ENCODE assay signal across 2 cellular contexts in genomic region chr18:41599529-41599928, GRCh38.
TF ChIP-seq lines count a peak whose summit lies in the region.

No MANE protein-coding gene starts in this region.

TF ChIP-seq in SK-N-SH, 30 proteins besides CTCF, POLR2A, EP300 and RAD21 (continued from another document):
- TF ChIP-seq RCOR1 (IDR thresholded peaks at IDR 0.05; ENCODE audit: low read length) (no peak), POLR2AphosphoS5 (IDR thresholded peaks at IDR 0.05; ENCODE audit: low read depth, low read length) (no peak), RXRA (IDR thresholded peaks at IDR 0.05; ENCODE audit: borderline replicate concordance, low read depth) (no peak), RFX5 (IDR thresholded peaks at IDR 0.05; ENCODE audit: low read length) (no peak), MEF2A (IDR thresholded peaks at IDR 0.05; ENCODE audit: borderline replicate concordance, low read depth) (no peak), MAX (IDR thresholded peaks at IDR 0.05; ENCODE audit: low read depth) (no peak), ELF1 (IDR thresholded peaks at IDR 0.05) (no peak), FOXJ3 (CRISPR knock-in tag; IDR thresholded peaks at IDR 0.05) (no peak), GATA2 (CRISPR knock-in tag; IDR thresholded peaks at IDR 0.05) (no peak), TEAD4 (IDR thresholded peaks at IDR 0.05; ENCODE audit: borderline replicate concordance, insufficient read depth) (no peak), USF1 (IDR thresholded peaks at IDR 0.05; ENCODE audit: borderline replicate concordance, low read depth) (no peak), SIN3A (IDR thresholded peaks at IDR 0.05; ENCODE audit: borderline replicate concordance, low read depth, low read length) (no peak), PBX3 (IDR thresholded peaks at IDR 0.05) (no peak), FOSL2 (IDR thresholded peaks at IDR 0.05; ENCODE audit: borderline replicate concordance, low read depth) (no peak), NRF1 (IDR thresholded peaks at IDR 0.05; ENCODE audit: low read depth, low read length) (no peak)

TF ChIP-seq in SK-N-SH treated with all-trans-retinoic acid at 6 μM for 48 hours, 23 proteins besides CTCF, POLR2A, EP300 and RAD21 (continued from another document):
- TF ChIP-seq POU6F1 (CRISPR knock-in tag; IDR thresholded peaks at IDR 0.05; ENCODE audit: borderline replicate concordance, low read depth) (no peak), ARNTL (CRISPR knock-in tag; IDR thresholded peaks at IDR 0.05; ENCODE audit: borderline replicate concordance, low read depth) (no peak), TSHZ2 (CRISPR knock-in tag; IDR thresholded peaks at IDR 0.05) (no peak)
